ENCODE assay signal across 15 cellular contexts in the genomic region with DNA sequence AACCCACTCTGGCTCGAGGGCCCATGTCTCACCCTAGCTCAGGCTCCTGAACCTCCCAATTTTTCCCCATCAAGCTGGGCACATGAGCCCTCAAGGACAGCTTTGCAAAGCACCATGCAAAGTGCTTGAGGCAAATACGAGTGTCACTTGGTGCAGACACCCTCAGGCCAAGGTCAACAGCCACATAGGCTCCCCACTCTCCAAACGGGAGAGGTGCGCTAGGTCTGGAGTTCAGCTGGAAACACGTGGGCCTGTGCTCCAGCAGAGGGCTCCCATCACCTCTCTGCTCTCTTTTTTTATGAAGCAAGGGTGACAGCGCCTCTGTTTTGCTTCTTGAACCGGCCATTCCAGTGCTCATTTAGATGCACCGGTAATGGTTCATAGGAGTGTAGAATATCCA. TPM values are rescaled to one million over a fixed set of nuclear protein-coding genes. Genes with fewer than 3 reads are reported as not detected.
DNase-seq lines count a peak whose midpoint lies in the region; ATAC-seq, FAIRE-seq and TF ChIP-seq lines count a peak whose summit lies in the region.
"Had no signal": no experiment of that assay in that cellular context is flagged by ENCODE, and none has a peak within 500 bp of the region (broad histone marks: within the 10 kb centered on the region; RNA-seq: fewer than 3 reads in every experiment).

No MANE protein-coding gene starts in this region.

- in situ Hi-C loops in mammary epithelial cell (cut with MboI; ENCODE audit: low sequenced_read_pairs in 2 of 2): no loop called here

- BruUV-seq in OCI-LY7 (replicated peaks; lab: Mats Ljungman, UMichigan): no TSS peak
- BruUV-seq in mammary epithelial cell (replicated peaks; lab: Mats Ljungman, UMichigan): no TSS peak

- no peak for DNase-seq in BJ (ENCODE audit: low read depth)
- DNase-seq in OCI-LY7 (ENCODE audit: low spot score): peak; percentile 53
- no peak for DNase-seq in foreskin keratinocyte
- no peak for DNase-seq in sciatic nerve (ENCODE audit: low spot score)
- no peak for DNase-seq in mammary epithelial cell
- DNase-seq in H54 (ENCODE audit: insufficient read length, low spot score): no peak
- no peak for DNase-seq in Peyer's patch
- DNase-seq: body of pancreas; CD8-positive, alpha-beta T cell; NCI-H2171; stimulated activated CD4-positive, alpha-beta T cell treated with anti-CD3 and anti-CD28 coated beads, Interleukin-1b, Interleukin-23, amount 100 ng/mL, for 48 hours; stimulated activated naive CD8-positive, alpha-beta T cell treated with anti-CD3 and anti-CD28 coated beads, Interleukin-15, Interleukin-2, amounts not matched to agents 100 U/mL and 50 U/mL, for 24 hours had no signal

- H3K4me1 ChIP-seq in OCI-LY7 (ENCODE audit: insufficient read depth, low read length, poor library complexity, severe bottlenecking) (peaks cover 71% of the 10 kb centered on the region), foreskin keratinocyte (no peaks in the 10 kb centered on the region), mammary epithelial cell (ENCODE audit: insufficient read depth, low read length) (peaks cover 13% of the 10 kb centered on the region), Peyer's patch (peaks cover 0 to 15% (median 7%) of the 10 kb centered on the region in 4 donors)
- H3K4me1 ChIP-seq: HAP-1 had no signal

- CTCF ChIA-PET in BJ (lab: Yijun Ruan, JAX) (interaction anchor here (0.6 to 3.2 kb wide), 7 partner anchors 9 to 259 kb away, joined by 3 to 15 read pairs (median 4); no protein-coding TSS in a partner anchor), OCI-LY7 (lab: Charles Lee; ENCODE audit: unreplicated experiment) (interaction anchor here (0.6 to 1.5 kb wide), 6 partner anchors 12 to 192 kb away, joined by 3 to 5 read pairs (median 4); partner anchors contain the start of gene ARHGAP25), mammary epithelial cell (lab: Charles Lee; ENCODE audit: low non-redundant PET) (no interaction called here)

- no peak for FAIRE-seq in H54 (lab: Jason Lieb, UNC)

- H3K27ac ChIP-seq in OCI-LY7 (ENCODE audit: low read depth, low read length, poor library complexity, severe bottlenecking): no peak overlapping the region
- H3K27ac ChIP-seq in foreskin keratinocyte: no peak overlapping the region
- H3K27ac ChIP-seq in mammary epithelial cell (ENCODE audit: insufficient read depth, low read depth, low read length): no peak overlapping the region
- peak overlapping the region in 1 of 4 donors; percentile 2 for H3K27ac ChIP-seq in Peyer's patch

- H3K4me3 ChIP-seq in BJ (ENCODE audit: low read depth, low read length) (no peak overlapping the region), OCI-LY7 (ENCODE audit: low read depth, low read length, poor library complexity, severe bottlenecking) (no peak overlapping the region), mammary epithelial cell (replicated peaks in 1 of 3; ENCODE audit: insufficient read depth in 1 of 3, low read depth in 2 of 3, low read length in 3 of 3) (no peak overlapping the region), Peyer's patch (no peak overlapping the region)
- H3K4me3 ChIP-seq: body of pancreas, HAP-1 had no signal

- TF ChIP-seq POLR2A in H54 (IDR thresholded peaks at IDR 0.05; ENCODE audit: low read depth, low read length): no peak
- no peak for TF ChIP-seq POLR2A in Peyer's patch (IDR thresholded peaks at IDR 0.05)

- 80% methylated on average over 8 of the region's 8 CpGs for WGBS in mammary epithelial cell (ENCODE audit: low coverage, missing lambda C conversion rate)

- H2AFZ ChIP-seq in OCI-LY7 (ENCODE audit: low read length) (peak overlapping the region; percentile 14; the same call in 1 of the 2 replicates), mammary epithelial cell (ENCODE audit: low read depth, low read length) (no peak overlapping the region)

- H3K27me3 ChIP-seq in BJ (ENCODE audit: control insufficient read depth, insufficient read depth, low read length): no peaks in the 10 kb centered on the region; the same call in 1 of the 2 replicates
- no peaks in the 10 kb centered on the region for H3K27me3 ChIP-seq in foreskin keratinocyte
- no peaks in the 10 kb centered on the region for H3K27me3 ChIP-seq in mammary epithelial cell (ENCODE audit: insufficient read depth, low read length)
- H3K27me3 ChIP-seq in Peyer's patch: no peaks in the 10 kb centered on the region
- H3K27me3 ChIP-seq: body of pancreas had no signal

- H3K9me2 ChIP-seq in OCI-LY7 (ENCODE audit: insufficient read depth, low read length): no peaks in the 10 kb centered on the region

- intact Hi-C loops in OCI-LY7 (cut with micrococcal nuclease; ENCODE audit: unreplicated experiment) (loop anchor here (10.0 kb wide), 1 partner anchor 358 kb away; the partner anchor contains the start of gene PLEK), sciatic nerve (cut with DNase I) (loop anchor here (10.0 kb wide), 1 partner anchor 1952 kb away; no protein-coding TSS in a partner anchor), mammary epithelial cell (cut with micrococcal nuclease) (no loop called here)

- TF ChIP-seq CTCF in BJ (IDR thresholded peaks at IDR 0.05; ENCODE audit: insufficient read depth, low read depth, low read length) (0 out of 2 replicates have a peak, but pooled peaks have one; percentile 5), GM12872 (IDR thresholded peaks at IDR 0.05; ENCODE audit: insufficient read depth, low read depth, low read length) (0 out of 3 replicates have a peak, but pooled peaks have one; percentile 16), OCI-LY7 (conservative IDR thresholded peaks at IDR 0.05; ENCODE audit: low read length) (peak; percentile 79), foreskin keratinocyte (conservative IDR thresholded peaks at IDR 0.05) (peak; percentile 31), mammary epithelial cell (conservative IDR thresholded peaks at IDR 0.05 in 1 of 2, IDR thresholded peaks at IDR 0.05 in 1 of 2; ENCODE audit: extremely low read depth in 1 of 2, insufficient read depth in 1 of 2, low read depth in 1 of 2, low read length in 2 of 2) (no peak), Peyer's patch (IDR thresholded peaks at IDR 0.05) (no peak)

- POLR2A ChIA-PET in BJ (lab: Charles Lee) (no interaction called here), OCI-LY7 (lab: Charles Lee) (interaction anchor here (0.7 to 2.8 kb wide), 10 partner anchors 8 to 186 kb away, joined by 3 to 22 read pairs (median 6); partner anchors contain the start of gene ARHGAP25)

- dilution Hi-C loops in mammary epithelial cell (cut with HindIII; ENCODE audit: low sequenced_read_pairs): no loop called here

- H3K4me2 ChIP-seq in OCI-LY7 (ENCODE audit: low read length): no peak overlapping the region
- no peak overlapping the region for H3K4me2 ChIP-seq in mammary epithelial cell (ENCODE audit: insufficient read depth, low read depth, low read length)

- ATAC-seq in foreskin keratinocyte (no peak), sciatic nerve (no peak)
- ATAC-seq: body of pancreas; CD8-positive, alpha-beta T cell; stimulated activated naive CD8-positive, alpha-beta T cell treated with anti-CD3 and anti-CD28 coated beads, Interleukin-15, Interleukin-2, amounts not matched to agents 100 U/mL and 50 U/mL, for 24 hours had no signal

- no peaks in the 10 kb centered on the region for H3K79me2 ChIP-seq in OCI-LY7 (ENCODE audit: insufficient read depth, low read depth, low read length)
- no peaks in the 10 kb centered on the region for H3K79me2 ChIP-seq in mammary epithelial cell (ENCODE audit: insufficient read depth, low read length)

- no peak overlapping the region for H3K9ac ChIP-seq in mammary epithelial cell (ENCODE audit: insufficient read depth, low read length)

- H3K9me3 ChIP-seq in OCI-LY7 (ENCODE audit: low read length) (no peaks in the 10 kb centered on the region), mammary epithelial cell (replicated peaks; ENCODE audit: insufficient read depth, low read length) (no peaks in the 10 kb centered on the region), Peyer's patch (no peaks in the 10 kb centered on the region)
- H3K9me3 ChIP-seq: body of pancreas, HAP-1 had no signal

- H4K20me1 ChIP-seq in OCI-LY7 (ENCODE audit: insufficient read depth, low read length): no peaks in the 10 kb centered on the region
- H4K20me1 ChIP-seq in mammary epithelial cell (ENCODE audit: insufficient read depth, low read length): no peaks in the 10 kb centered on the region

- H3K36me3 ChIP-seq in BJ (ENCODE audit: control insufficient read depth, insufficient read depth, low read length): no peaks in the 10 kb centered on the region
- H3K36me3 ChIP-seq in OCI-LY7 (ENCODE audit: insufficient read depth, low read length): no peaks in the 10 kb centered on the region
- no peaks in the 10 kb centered on the region for H3K36me3 ChIP-seq in mammary epithelial cell (ENCODE audit: insufficient read depth, low read length)
- no peaks in the 10 kb centered on the region for H3K36me3 ChIP-seq in Peyer's patch
- H3K36me3 ChIP-seq: HAP-1 had no signal

RNA-seq across cellular contexts. Expression of gene ARHGAP25, which starts 11.9 kb away (rescaled TPM):
- polyA plus RNA-seq in BJ (2011; rRNA removed) (0.06 TPM in 1 of 2 replicates, not detected in the other), foreskin keratinocyte (15.6 and 15.7 TPM in 2 replicates), mammary epithelial cell (44.5 TPM)
- polyA minus RNA-seq in BJ (2011; rRNA and poly(A)+ RNA removed): not detected in 2 replicates
- 18.6 and 22.3 TPM in 2 replicates for total RNA-seq in OCI-LY7 (2014; rRNA removed; shearing (Covaris generic))
- total RNA-seq in OCI-LY7 (2022) (37.7 and 43.8 TPM in 2 replicates), foreskin keratinocyte (17.5 and 19.6 TPM in 2 replicates), sciatic nerve (21.6 TPM), mammary epithelial cell (10 to 100 TPM; 23.3 to 62.3 TPM), Peyer's patch (10 to 100 TPM in 2 of 4 donors, 1 to 10 TPM in 2; 4.9 to 82.5 (median 8.7) TPM)
- 69.8 TPM for polyA minus RNA-seq in mammary epithelial cell
- total RNA-seq: LHCN-M2 had no signal

Comparison
In these comparisons a context has a peak if more than half of its experiments do, and no peak if none do; other contexts are left out.
1. CTCF ChIP-seq: peak in BJ (single experiment), GM12872 (single experiment), OCI-LY7 (single experiment) and foreskin keratinocyte (single experiment); none in mammary epithelial cell (0 of 2) and Peyer's patch (0 of 6).